22 cellular contexts compared by ENCODE assay signal in the genomic region with DNA sequence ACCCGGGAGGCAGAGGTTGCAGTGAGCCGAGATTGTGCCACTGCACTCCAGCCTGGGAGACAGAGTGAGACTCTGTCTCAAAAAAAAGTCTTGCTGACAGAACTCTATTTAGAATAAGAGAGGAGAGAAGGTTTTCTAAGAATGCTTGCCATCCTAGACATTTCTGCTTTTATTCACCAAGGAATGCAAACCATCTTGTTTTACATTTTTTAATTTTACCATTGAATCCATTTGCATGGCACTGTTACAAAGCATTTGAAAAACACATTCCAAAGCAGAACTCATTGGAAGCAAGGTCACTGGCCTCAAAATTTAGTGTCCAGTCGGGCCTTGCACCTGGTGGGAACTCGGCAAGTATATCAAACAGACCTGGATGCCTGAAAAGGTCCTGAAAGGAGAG. TPM values are rescaled to one million over a fixed set of nuclear protein-coding genes. Genes with fewer than 3 reads are reported as not detected.
A peak's percentile ranks its signal among the peaks of the same experiment; 100 is the strongest.
DNase-seq lines count a peak whose midpoint lies in the region; ATAC-seq and TF ChIP-seq lines count a peak whose summit lies in the region.
"Had no signal": no experiment of that assay in that cellular context is flagged by ENCODE, and none has a peak within 500 bp of the region (broad histone marks: within the 10 kb centered on the region; RNA-seq: fewer than 3 reads in every experiment).

No MANE protein-coding gene starts in this region.

- H3K27me3 Mint-ChIP-seq in HFFc6 (ENCODE audit: insufficient read depth) = peaks cover 3% of the 10 kb centered on the region
- no peaks in the 10 kb centered on the region for H3K27me3 Mint-ChIP-seq in chondrocyte (ENCODE audit: low read depth)
- H3K27me3 Mint-ChIP-seq in nephron progenitor cell (ENCODE audit: low read depth, poor library complexity) = peaks cover 4% of the 10 kb centered on the region
- H3K27me3 Mint-ChIP-seq: activated T-cell treated with anti-CD3 and anti-CD28 coated beads, Interleukin-2, amount 50 U/mL, for 24 hours; stimulated activated naive CD8-positive, alpha-beta T cell treated with anti-CD3 and anti-CD28 coated beads, Interleukin-15, Interleukin-2, amounts not matched to agents 100 ng/mL and 50 ng/mL, for 24 hours had no signal

- H3K4me1 Mint-ChIP-seq in HFFc6 (ENCODE audit: low read depth) (peaks cover 30% of the 10 kb centered on the region), chondrocyte (ENCODE audit: low read depth) (peaks cover 35% of the 10 kb centered on the region), nephron progenitor cell (peaks cover 72% of the 10 kb centered on the region)

- ATAC-seq in GM19467 (IDR thresholded peaks at IDR 0.05; ENCODE audit: unreplicated experiment) = no peak
- ATAC-seq: gastrocnemius medialis, HCT116, left lobe of liver had no signal

- H3K9me3 Mint-ChIP-seq in HFFc6 (no peaks in the 10 kb centered on the region), chondrocyte (ENCODE audit: low read depth) (no peaks in the 10 kb centered on the region), nephron progenitor cell (no peaks in the 10 kb centered on the region)
- H3K9me3 Mint-ChIP-seq: activated CD4-positive, alpha-beta T cell treated with anti-CD3 and anti-CD28 coated beads, Interleukin-2, amount 10 ng/mL, durations not matched to agents 24 days and 14 days; activated T-cell treated with anti-CD3 and anti-CD28 coated beads, Interleukin-2, amount 50 U/mL, for 24 hours; stimulated activated naive CD8-positive, alpha-beta T cell treated with anti-CD3 and anti-CD28 coated beads, Interleukin-15, Interleukin-2, amounts not matched to agents 100 ng/mL and 50 ng/mL, for 24 hours had no signal

- peak overlapping the region; percentile 27; the same call in 1 of the 2 replicates for H3K27ac Mint-ChIP-seq in HFFc6
- H3K27ac Mint-ChIP-seq in chondrocyte (ENCODE audit: unreplicated experiment) = peak overlapping the region; percentile 81
- peak overlapping the region; percentile 93 for H3K27ac Mint-ChIP-seq in nephron progenitor cell
- H3K27ac Mint-ChIP-seq: activated CD4-positive, alpha-beta T cell treated with anti-CD3 and anti-CD28 coated beads, Interleukin-2, amount 10 ng/mL, durations not matched to agents 24 days and 14 days; activated T-cell treated with anti-CD3 and anti-CD28 coated beads, Interleukin-2, amount 50 U/mL, for 24 hours; stimulated activated naive CD8-positive, alpha-beta T cell treated with anti-CD3 and anti-CD28 coated beads, Interleukin-15, Interleukin-2, amounts not matched to agents 100 ng/mL and 50 ng/mL, for 24 hours had no signal

- TF ChIP-seq CTCF in AG10803 (conservative IDR thresholded peaks at IDR 0.05; ENCODE audit: low read length) = no peak
- no peak for TF ChIP-seq CTCF in HFFc6 (IDR thresholded peaks at IDR 0.05)
- no peak for TF ChIP-seq CTCF in chondrocyte (IDR thresholded peaks at IDR 0.05)
- no peak for TF ChIP-seq CTCF in nephron progenitor cell (IDR thresholded peaks at IDR 0.05)

- H3K4me3 ChIP-seq in AG10803 (ENCODE audit: low read length) = no peak overlapping the region
- H3K4me3 ChIP-seq: coronary artery, esophagus muscularis mucosa, gastrocnemius medialis, hepatocyte, skin epidermis had no signal

- no peaks in the 10 kb centered on the region for H3K36me3 Mint-ChIP-seq in HFFc6 (ENCODE audit: low read depth)
- no peaks in the 10 kb centered on the region for H3K36me3 Mint-ChIP-seq in chondrocyte (ENCODE audit: low read depth)
- H3K36me3 Mint-ChIP-seq in nephron progenitor cell (ENCODE audit: low read depth) = no peaks in the 10 kb centered on the region

- no peak overlapping the region; the same call in 1 of the 2 replicates for H3K4me3 Mint-ChIP-seq in HFFc6
- no peak overlapping the region for H3K4me3 Mint-ChIP-seq in chondrocyte (ENCODE audit: unreplicated experiment)
- no peak overlapping the region for H3K4me3 Mint-ChIP-seq in nephron progenitor cell
- H3K4me3 Mint-ChIP-seq: activated CD4-positive, alpha-beta T cell treated with anti-CD3 and anti-CD28 coated beads, Interleukin-2, amount 10 ng/mL, durations not matched to agents 24 days and 14 days; activated T-cell treated with anti-CD3 and anti-CD28 coated beads, Interleukin-2, amount 50 U/mL, for 24 hours; stimulated activated naive CD8-positive, alpha-beta T cell treated with anti-CD3 and anti-CD28 coated beads, Interleukin-15, Interleukin-2, amounts not matched to agents 100 ng/mL and 50 ng/mL, for 24 hours had no signal

- DNase-seq in AG10803 (ENCODE audit: low read depth) = peak; percentile 84
- peak; percentile 4 for DNase-seq in HFFc6
- DNase-seq in chondrocyte (ENCODE audit: low spot score) = no peak
- no peak for DNase-seq in nephron progenitor cell
- DNase-seq in nucleus accumbens (lab: John Stamatoyannopoulos, UW) = no peak
- DNase-seq in stimulated activated CD4-positive, alpha-beta T cell treated with anti-CD3 and anti-CD28 coated beads, Interleukin-2, amount 100 ng/mL, for 48 hours = no peak
- DNase-seq in islet precursor cell = no peak
- DNase-seq: activated CD4-positive, alpha-beta T cell treated with anti-CD3 and anti-CD28 coated beads, Interleukin-2, amount 10 ng/mL, durations not matched to agents 24 days and 14 days; activated T-cell treated with anti-CD3 and anti-CD28 coated beads, Interleukin-2, amount 50 U/mL, for 24 hours; Calu3; DMS79 treated with DMSO at 0.1 percent for 48 hours; gastrocnemius medialis; NCI-H446; OCI-M1 had no signal

RNA-seq across cellular contexts. Expression of a gene that starts 44.2 kb away (rescaled TPM):
- 10 to 100 TPM; 16.9 to 23.3 (median 20.6) TPM for total RNA-seq in HFFc6 (2021; fragmentation: NEBNext Ultra II Directional; extraction: Animal tissue kit (Norgen Biotek cat#: 25700))
- total RNA-seq in chondrocyte = 30.9 to 51.1 TPM (median 47.9 TPM) in 3 replicates

Comparison
In these comparisons a context has a peak if more than half of its experiments do, and no peak if none do; other contexts are left out.
1. DNase-seq: peak in AG10803 (single experiment) and HFFc6 (single experiment); none in chondrocyte (single experiment), nephron progenitor cell (single experiment), nucleus accumbens (0 of 56), stimulated activated CD4-positive, alpha-beta T cell treated with anti-CD3 and anti-CD28 coated beads, Interleukin-2, amount 100 ng/mL, for 48 hours (0 of 2) and islet precursor cell (single experiment).
2. H3K27ac Mint-ChIP-seq: peak in every context shown above with its lines; median percentile 93 in nephron progenitor cell; 81 in chondrocyte; 27 in HFFc6.